ENCODE assay signal across 30 cellular contexts in the genomic region with DNA sequence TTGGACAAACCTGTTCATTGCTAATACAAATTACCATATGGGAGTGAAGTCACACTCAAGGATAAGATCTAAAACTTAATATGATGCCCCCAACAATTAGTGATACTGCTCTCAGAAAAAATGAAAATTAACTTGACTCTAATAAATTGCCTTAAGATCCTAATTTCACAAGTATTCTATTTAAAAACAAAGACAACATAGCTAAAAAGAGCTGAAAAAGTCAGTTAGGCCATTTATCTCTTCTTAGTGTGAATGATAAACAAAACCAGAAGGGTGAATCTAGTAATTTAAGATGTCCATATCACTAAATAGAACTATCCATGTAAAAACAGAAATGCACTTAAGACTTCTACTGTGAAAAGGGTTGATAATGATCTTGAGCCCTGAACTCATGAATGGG.
"Had no signal": no experiment of that assay in that cellular context is flagged by ENCODE, and none has a peak within 500 bp of the region (broad histone marks: within the 10 kb centered on the region; RNA-seq: fewer than 3 reads in every experiment).

No MANE protein-coding gene starts in this region.

- H3K27me3 Mint-ChIP-seq: stimulated activated memory B cell treated with anti-CD40 and anti-IgM and Interleukin-4, amounts not matched to agents 10 μg/mL and 1 μg/mL and 100 μg/mL, for 72 hours; stimulated activated naive CD8-positive, alpha-beta T cell treated with anti-CD3 and anti-CD28 coated beads, Interleukin-15, amount 100 ng/mL, for 72 hours had no signal

- H3K27ac ChIP-seq: heart left ventricle, left lung, neural progenitor cell, neutrophil, ovary, prostate gland, sigmoid colon, transverse colon, upper lobe of left lung, vagina had no signal

- H3K36me3 ChIP-seq: neural progenitor cell, neutrophil, ovary, prostate gland had no signal

- H3K9ac ChIP-seq: neural progenitor cell had no signal

- H2AFZ ChIP-seq: neural progenitor cell had no signal

- H3K36me3 Mint-ChIP-seq: immature natural killer cell; natural killer cell; stimulated activated memory B cell treated with anti-CD40 and anti-IgM and Interleukin-4, amounts not matched to agents 10 μg/mL and 1 μg/mL and 100 μg/mL, for 72 hours had no signal

- ATAC-seq: heart left ventricle; left colon; left lung; natural killer cell; right cardiac atrium; stimulated activated memory B cell treated with anti-CD40 and anti-IgM and Interleukin-4, amounts not matched to agents 10 μg/mL and 1 μg/mL and 100 μg/mL, for 72 hours; stimulated activated naive CD8-positive, alpha-beta T cell treated with anti-CD3 and anti-CD28 coated beads, Interleukin-15, amount 100 ng/mL, for 72 hours had no signal

- H3K9me3 Mint-ChIP-seq: natural killer cell; nephron progenitor cell; neural progenitor cell; stimulated activated memory B cell treated with anti-CD40 and anti-IgM and Interleukin-4, amounts not matched to agents 10 μg/mL and 1 μg/mL and 100 μg/mL, for 72 hours; stimulated activated naive CD8-positive, alpha-beta T cell treated with anti-CD3 and anti-CD28 coated beads, Interleukin-15, amount 100 ng/mL, for 72 hours had no signal

- H3K4me3 Mint-ChIP-seq: immature natural killer cell; natural killer cell; nephron progenitor cell; neural progenitor cell; stimulated activated memory B cell treated with anti-CD40 and anti-IgM and Interleukin-4, amounts not matched to agents 10 μg/mL and 1 μg/mL and 100 μg/mL, for 72 hours; stimulated activated naive CD8-positive, alpha-beta T cell treated with anti-CD3 and anti-CD28 coated beads, Interleukin-15, amount 100 ng/mL, for 72 hours had no signal

- H3K4me2 ChIP-seq: neural progenitor cell had no signal

- H3K4me1 ChIP-seq: heart left ventricle, left lung, neural progenitor cell, prostate gland, sigmoid colon, transverse colon, vagina had no signal

- DNase-seq: heart left ventricle; hypothalamus; immature natural killer cell; kidney; left colon; left lung; natural killer cell; nephron progenitor cell; occipital lobe; ovary; retina; right cardiac atrium; sigmoid colon; small intestine; stimulated activated CD4-positive, alpha-beta T cell treated with anti-CD3 and anti-CD28 coated beads, Interleukin-1b, Interleukin-23, amount 100 ng/mL, for 48 hours; stimulated activated CD4-positive, alpha-beta T cell treated with anti-CD3 and anti-CD28 coated beads, Interleukin-2, amount 100 ng/mL, for 48 hours; stimulated activated CD4-positive, alpha-beta T cell treated with anti-CD3 and anti-CD28 coated beads, Interleukin-4, amount 100 ng/mL, for 4 hours; stimulated activated CD8-positive, alpha-beta memory T cell treated with anti-CD3 and anti-CD28 coated beads, Interleukin-4, amount 100 ng/mL, for 48 hours; stimulated activated naive CD4-positive, alpha-beta T cell treated with Interleukin-2 at 50 U/mL for 16 hours; stimulated activated naive CD8-positive, alpha-beta T cell treated with anti-CD3 and anti-CD28 coated beads, Interleukin-15, amount 100 ng/mL, for 72 hours; substantia nigra; transverse colon; upper lobe of left lung had no signal

- H3K27me3 ChIP-seq: heart left ventricle, left lung, neural progenitor cell, neutrophil, ovary, sigmoid colon, transverse colon, upper lobe of left lung, vagina had no signal

- FAIRE-seq: islet of Langerhans, kidney, small intestine had no signal

- H3K9me3 ChIP-seq: heart left ventricle, left lung, neutrophil, ovary, prostate gland, sigmoid colon, transverse colon, upper lobe of left lung, vagina had no signal

- H3K4me1 Mint-ChIP-seq: immature natural killer cell; natural killer cell; nephron progenitor cell; neural progenitor cell; stimulated activated memory B cell treated with anti-CD40 and anti-IgM and Interleukin-4, amounts not matched to agents 10 μg/mL and 1 μg/mL and 100 μg/mL, for 72 hours; stimulated activated naive CD8-positive, alpha-beta T cell treated with anti-CD3 and anti-CD28 coated beads, Interleukin-15, amount 100 ng/mL, for 72 hours had no signal

- H3K27ac Mint-ChIP-seq: immature natural killer cell; natural killer cell; neural progenitor cell; stimulated activated memory B cell treated with anti-CD40 and anti-IgM and Interleukin-4, amounts not matched to agents 10 μg/mL and 1 μg/mL and 100 μg/mL, for 72 hours; stimulated activated naive CD8-positive, alpha-beta T cell treated with anti-CD3 and anti-CD28 coated beads, Interleukin-15, amount 100 ng/mL, for 72 hours had no signal

- H3K4me3 ChIP-seq: heart left ventricle, left lung, lung, neural progenitor cell, ovary, prostate gland, sigmoid colon, transverse colon, upper lobe of left lung, vagina had no signal
